Comparison of ENCODE assay signal across 1 cellular context in genomic region chr7:28292826-28293528, GRCh38.
TF ChIP-seq lines count a peak whose summit lies in the region.

No MANE protein-coding gene starts in this region.

TF ChIP-seq in GM12878, 131 proteins besides CTCF, POLR2A, EP300 and RAD21 (continued from another document):
- TF ChIP-seq MYC (IDR thresholded peaks at IDR 0.05; ENCODE audit: insufficient read depth, insufficient read length, insufficient replicate concordance, low read length, severe bottlenecking) (no peak), SMC3 (IDR thresholded peaks at IDR 0.05; ENCODE audit: borderline replicate concordance, low read length) (no peak), IKZF1 (conservative IDR thresholded peaks at IDR 0.05) (no peak), SREBF1 (IDR thresholded peaks at IDR 0.05; ENCODE audit: low read length) (no peak), EED (IDR thresholded peaks at IDR 0.05; ENCODE audit: low read depth) (0 out of 2 replicates have a peak, but pooled peaks have one; percentile 18), CREM (IDR thresholded peaks at IDR 0.05; ENCODE audit: low read depth) (no peak), MTA2 (IDR thresholded peaks at IDR 0.05; ENCODE audit: low read depth) (peak; percentile 38; the same call in 1 of the 2 replicates), REST (IDR thresholded peaks at IDR 0.05; ENCODE audit: low read depth, low read length) (no peak), IKZF2 (IDR thresholded peaks at IDR 0.05) (peak; percentile 32 to 76; a peak in 1 of 4 replicates), RUNX3 (IDR thresholded peaks at IDR 0.05; ENCODE audit: low read length) (peak; percentile 22; the same call in 1 of the 2 replicates), BHLHE40 (IDR thresholded peaks at IDR 0.05; ENCODE audit: borderline replicate concordance in 1 of 2, low read depth in 2 of 2, low read length in 1 of 2) (peak in 1 of 2 experiments; percentile 28; a peak in 2 of 4 replicates), TAF1 (IDR thresholded peaks at IDR 0.05; ENCODE audit: borderline replicate concordance, low read depth, low read length) (no peak), BCL11A (IDR thresholded peaks at IDR 0.05; ENCODE audit: low read depth, low read length) (0 out of 2 replicates have a peak, but pooled peaks have one; percentile 46), NR2C2 (IDR thresholded peaks at IDR 0.05; ENCODE audit: borderline replicate concordance, control insufficient read depth, insufficient read length, low read depth) (no peak)
